In the genomic region with DNA sequence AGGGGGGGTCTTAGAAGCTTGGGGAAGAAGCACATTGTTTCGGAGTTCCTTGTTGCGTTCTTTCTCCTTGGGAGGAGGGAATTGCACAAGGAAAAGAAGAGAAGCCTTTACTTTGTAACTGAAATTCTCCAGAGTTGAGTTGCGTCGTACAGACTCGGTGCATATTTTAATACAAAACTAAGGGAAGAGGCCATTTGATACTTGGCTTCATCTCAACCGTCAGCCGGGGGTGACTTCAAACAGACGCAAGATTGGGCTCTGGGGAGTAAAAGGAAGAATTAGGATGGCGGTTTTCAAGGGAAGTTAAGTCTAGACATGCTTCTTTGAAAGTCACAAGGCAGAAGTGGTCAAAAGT, we compare ENCODE assay signal across 1 cellular context.
TF ChIP-seq lines count a peak whose summit lies in the region.

No MANE protein-coding gene starts in this region.

TF ChIP-seq in H1, 55 proteins besides CTCF, POLR2A, EP300 and RAD21:
- TF ChIP-seq CBX8 (IDR thresholded peaks at IDR 0.05; ENCODE audit: borderline replicate concordance, low read depth, low read length) = no peak
- no peak for TF ChIP-seq SAP30 (IDR thresholded peaks at IDR 0.05; ENCODE audit: insufficient read depth, insufficient replicate concordance, low read length)
- no peak for TF ChIP-seq CTBP2 (IDR thresholded peaks at IDR 0.05; ENCODE audit: borderline replicate concordance, insufficient read depth, insufficient read length, low read length)
- TF ChIP-seq, protein P1, sequence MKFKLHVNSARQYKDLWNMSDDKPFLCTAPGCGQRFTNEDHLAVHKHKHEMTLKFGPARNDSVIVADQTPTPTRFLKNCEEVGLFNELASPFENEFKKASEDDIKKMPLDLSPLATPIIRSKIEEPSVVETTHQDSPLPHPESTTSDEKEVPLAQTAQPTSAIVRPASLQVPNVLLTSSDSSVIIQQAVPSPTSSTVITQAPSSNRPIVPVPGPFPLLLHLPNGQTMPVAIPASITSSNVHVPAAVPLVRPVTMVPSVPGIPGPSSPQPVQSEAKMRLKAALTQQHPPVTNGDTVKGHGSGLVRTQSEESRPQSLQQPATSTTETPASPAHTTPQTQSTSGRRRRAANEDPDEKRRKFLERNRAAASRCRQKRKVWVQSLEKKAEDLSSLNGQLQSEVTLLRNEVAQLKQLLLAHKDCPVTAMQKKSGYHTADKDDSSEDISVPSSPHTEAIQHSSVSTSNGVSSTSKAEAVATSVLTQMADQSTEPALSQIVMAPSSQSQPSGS (IDR thresholded peaks at IDR 0.05; ENCODE audit: low read length) = no peak
- no peak for TF ChIP-seq ASH2L (IDR thresholded peaks at IDR 0.05; ENCODE audit: low read length)
- TF ChIP-seq FOSL1 (IDR thresholded peaks at IDR 0.05; ENCODE audit: insufficient read depth, low read depth, low read length) = no peak
- TF ChIP-seq YY1 (IDR thresholded peaks at IDR 0.05; ENCODE audit: low read depth, low read length) = no peak
- TF ChIP-seq POU5F1 (IDR thresholded peaks at IDR 0.05; ENCODE audit: low read depth, low read length) = no peak
- no peak for TF ChIP-seq SP4 (IDR thresholded peaks at IDR 0.05; ENCODE audit: low read length)
- no peak for TF ChIP-seq PHF8 (conservative IDR thresholded peaks at IDR 0.05; ENCODE audit: low read depth, low read length)
- no peak for TF ChIP-seq NRF1 (IDR thresholded peaks at IDR 0.05; ENCODE audit: low read depth, low read length)
- TF ChIP-seq BACH1 (IDR thresholded peaks at IDR 0.05; ENCODE audit: low read length) = no peak
- no peak for TF ChIP-seq SP1 (IDR thresholded peaks at IDR 0.05; ENCODE audit: low read depth, low read length)
- TF ChIP-seq RFX5 (IDR thresholded peaks at IDR 0.05; ENCODE audit: borderline replicate concordance, low read depth, low read length) = no peak
- no peak for TF ChIP-seq SIRT6 (IDR thresholded peaks at IDR 0.05; ENCODE audit: low read length)
